21 cellular contexts compared by ENCODE assay signal in genomic region chr4:187276786-187277408, GRCh38.
DNase-seq lines count a peak whose midpoint lies in the region; ATAC-seq and TF ChIP-seq lines count a peak whose summit lies in the region.
"Had no signal": no experiment of that assay in that cellular context is flagged by ENCODE, and none has a peak within 500 bp of the region (broad histone marks: within the 10 kb centered on the region; RNA-seq: fewer than 3 reads in every experiment).

No MANE protein-coding gene starts in this region.

- no peak overlapping the region for H3K23ac ChIP-seq in mesenchymal stem cell (ENCODE audit: low read length in 2 of 2)

- peaks cover 2% of the 10 kb centered on the region for H3K9me3 ChIP-seq in mesenchymal stem cell (ENCODE audit: control insufficient read depth, low read length)
- H3K9me3 ChIP-seq: A549, adrenal gland, gastroesophageal sphincter, HAP-1 had no signal

- no peak for ATAC-seq in GM19023 (IDR thresholded peaks at IDR 0.05; ENCODE audit: unreplicated experiment)
- ATAC-seq in GM21526 (IDR thresholded peaks at IDR 0.05; ENCODE audit: low FRiP score, unreplicated experiment), result no peak
- ATAC-seq: A549; activated CD8-positive, alpha-beta memory T cell treated with anti-CD3 and anti-CD28 coated beads, Interleukin-2, amount 10 ng/mL, durations not matched to agents 7 days and 5 days; gastroesophageal sphincter; left lobe of liver had no signal

- WGBS in mesenchymal stem cell, result 74% methylated on average over 6 of the region's 7 CpGs

- H4K20me1 ChIP-seq in KMS-11 (ENCODE audit: insufficient read depth), result no peaks in the 10 kb centered on the region

- no peaks in the 10 kb centered on the region for H3K79me1 ChIP-seq in mesenchymal stem cell (replicated peaks; ENCODE audit: low read length, poor library complexity, severe bottlenecking)

- H3K4ac ChIP-seq in mesenchymal stem cell (ENCODE audit: low read depth in 1 of 2, low read length in 2 of 2), result no peak overlapping the region

- H3K4me1 ChIP-seq in KMS-11 (ENCODE audit: low read depth, poor library complexity, severe bottlenecking) (peaks cover 24% of the 10 kb centered on the region), mesenchymal stem cell (ENCODE audit: control insufficient read depth, insufficient read depth, low read depth, low read length) (no peaks in the 10 kb centered on the region)
- H3K4me1 ChIP-seq: A549, adrenal gland, gastroesophageal sphincter, HAP-1 had no signal

- H2BK15ac ChIP-seq in mesenchymal stem cell (ENCODE audit: low read depth, poor library complexity, severe bottlenecking), result peak overlapping the region; percentile 64

- H3K27ac ChIP-seq in KMS-11, result peak overlapping the region; percentile 14; the same call in 1 of the 2 replicates
- H3K27ac ChIP-seq in brain microvascular endothelial cell, result no peak overlapping the region
- H3K27ac ChIP-seq in mesenchymal stem cell (ENCODE audit: low read length, poor library complexity, severe bottlenecking), result no peak overlapping the region
- H3K27ac ChIP-seq: A549, adrenal gland, gastroesophageal sphincter had no signal

- H3K4me3 ChIP-seq in KMS-11 (IDR thresholded peaks at IDR 0.05; ENCODE audit: insufficient read depth, low read depth, low read length) (no peak overlapping the region), brain microvascular endothelial cell (ENCODE audit: low read depth, low read length) (no peak overlapping the region), mesenchymal stem cell (ENCODE audit: insufficient read depth in 1 of 2, low read depth in 1 of 2, low read length in 2 of 2) (peak overlapping the region in 1 of 2 experiments; percentile 45)
- H3K4me3 ChIP-seq: A549, adrenal gland, gastroesophageal sphincter, HAP-1 had no signal

- peak; percentile 36 for DNase-seq in AG08396 (ENCODE audit: low spot score)
- DNase-seq in brain microvascular endothelial cell, result peak; percentile 57
- DNase-seq in mesenchymal stem cell, result peak; percentile 64
- no peak for DNase-seq in anterior cingulate cortex (lab: John Stamatoyannopoulos, UW)
- DNase-seq in DMS79 (lab: John Stamatoyannopoulos, UW), result no peak
- DNase-seq: activated CD8-positive, alpha-beta memory T cell treated with anti-CD3 and anti-CD28 coated beads, Interleukin-2, amount 10 ng/mL, durations not matched to agents 7 days and 5 days; activated effector memory CD4-positive, alpha-beta T cell treated with Interleukin-2 at 50 U/mL for 16 hours; adrenal gland; CD4-positive, alpha-beta T cell; DMS153; KG1; NCI-H1417; NCI-H526 treated with DMSO at 0.1 percent for 48 hours; stimulated activated CD4-positive, alpha-beta T cell treated with anti-CD3 and anti-CD28 coated beads, Interleukin-12 subunit alpha, Interleukin-12 subunit beta, amount 100 ng/mL, for 4 hours had no signal

- H2BK5ac ChIP-seq in mesenchymal stem cell (ENCODE audit: low read depth, low read length, poor library complexity, severe bottlenecking), result no peak overlapping the region

- no peak overlapping the region for H4K91ac ChIP-seq in mesenchymal stem cell (ENCODE audit: low read length)

- H2BK120ac ChIP-seq in mesenchymal stem cell (ENCODE audit: low read depth, low read length), result no peak overlapping the region

- TF ChIP-seq CTCF in KMS-11 (conservative IDR thresholded peaks at IDR 0.05; ENCODE audit: low read depth, low read length), result no peak
- no peak for TF ChIP-seq CTCF in brain microvascular endothelial cell (IDR thresholded peaks at IDR 0.05; ENCODE audit: low read depth, low read length, missing control alignments)

- H3K36me3 ChIP-seq in KMS-11 (ENCODE audit: insufficient read depth) (no peaks in the 10 kb centered on the region), brain microvascular endothelial cell (replicated peaks) (no peaks in the 10 kb centered on the region), mesenchymal stem cell (ENCODE audit: control insufficient read depth in 1 of 2, insufficient read depth in 2 of 2, low read depth in 1 of 2, low read length in 2 of 2) (no peaks in the 10 kb centered on the region)
- H3K36me3 ChIP-seq: adrenal gland, gastroesophageal sphincter, HAP-1 had no signal

- H3K27me3 ChIP-seq in KMS-11 (ENCODE audit: insufficient read depth, low read depth), result no peaks in the 10 kb centered on the region
- H3K27me3 ChIP-seq in brain microvascular endothelial cell (replicated peaks), result no peaks in the 10 kb centered on the region
- H3K27me3 ChIP-seq in mesenchymal stem cell (ENCODE audit: control insufficient read depth in 1 of 2, insufficient read depth in 1 of 2, low read length in 2 of 2), result no peaks in the 10 kb centered on the region
- H3K27me3 ChIP-seq: adrenal gland, gastroesophageal sphincter had no signal

- no peaks in the 10 kb centered on the region for H3K79me2 ChIP-seq in KMS-11 (ENCODE audit: insufficient read depth, low read depth)

- H2AFZ ChIP-seq in KMS-11 (ENCODE audit: low read depth) (0 out of 2 replicates have a peak overlapping the region, but pooled peaks have one; percentile 7), mesenchymal stem cell (ENCODE audit: low read depth, low read length) (peak overlapping the region; percentile 29)

- H3K9ac ChIP-seq in KMS-11 (no peak overlapping the region), mesenchymal stem cell (ENCODE audit: low read length) (peak overlapping the region; percentile 57)

- in situ Hi-C loops in brain microvascular endothelial cell (cut with HindIII; ENCODE audit: low pct_ligation_motif_present, low sequenced_read_pairs), result no loop called here

- H2BK12ac ChIP-seq in mesenchymal stem cell (ENCODE audit: low read length in 2 of 2), result no peak overlapping the region

- no peak overlapping the region for H2AK5ac ChIP-seq in mesenchymal stem cell (ENCODE audit: low read length, severe bottlenecking)

- no peak overlapping the region for H3K18ac ChIP-seq in mesenchymal stem cell (ENCODE audit: low read depth in 1 of 2, low read length in 2 of 2)

- H4K8ac ChIP-seq in mesenchymal stem cell (ENCODE audit: low read length), result peak overlapping the region; percentile 65

- peak overlapping the region; percentile 48; the same call in 1 of the 2 replicates for H3K4me2 ChIP-seq in KMS-11
- no peak overlapping the region for H3K4me2 ChIP-seq in mesenchymal stem cell (ENCODE audit: low read length, poor library complexity, severe bottlenecking)
- H3K4me2 ChIP-seq: A549 had no signal

- no peak overlapping the region for H3K14ac ChIP-seq in mesenchymal stem cell (ENCODE audit: low read length in 2 of 2)

Comparison
In these comparisons a context has a peak if more than half of its experiments do, and no peak if none do; other contexts are left out.
1. DNase-seq: peak in AG08396 (single experiment), brain microvascular endothelial cell (single experiment) and mesenchymal stem cell (single experiment); none in anterior cingulate cortex (0 of 58) and DMS79 (single experiment).